Comparison of ENCODE assay signal across 20 cellular contexts in genomic region chr1:18970358-18970757, GRCh38. TPM values are rescaled to one million over a fixed set of nuclear protein-coding genes. Genes with fewer than 3 reads are reported as not detected.
DNase-seq lines count a peak whose midpoint lies in the region; ATAC-seq, FAIRE-seq and TF ChIP-seq lines count a peak whose summit lies in the region.
"Had no signal": no experiment of that assay in that cellular context is flagged by ENCODE, and none has a peak within 500 bp of the region (broad histone marks: within the 10 kb centered on the region; RNA-seq: fewer than 3 reads in every experiment).

No MANE protein-coding gene starts in this region.

- H3K9me3 ChIP-seq in HepG2 (ENCODE audit: low read length) (no peaks in the 10 kb centered on the region), right lobe of liver (no peaks in the 10 kb centered on the region), spleen (no peaks in the 10 kb centered on the region)

- no peak for DNase-seq in HepG2 (ENCODE audit: low spot score)
- no peak for DNase-seq in right lobe of liver
- peak; percentile 37 for DNase-seq in mesenteric fat pad (ENCODE audit: low spot score)
- DNase-seq in spleen = peak; percentile 39
- no peak for DNase-seq in HK-2 (ENCODE audit: unreplicated experiment)
- DNase-seq in Right ventricle myocardium inferior (ENCODE audit: missing footprints) = no peak
- DNase-seq: 8988T; C1 segment of cervical spinal cord; Calu3; CD4-positive, alpha-beta memory T cell; COR-L47; DMS53; DMS79 treated with DMSO at 0.1 percent for 48 hours; GF-D8; H7; HCEC 1CT had no signal

- no peak for TF ChIP-seq CTCF in HepG2 (CRISPR knock-in tag; IDR thresholded peaks at IDR 0.05)
- no peak for TF ChIP-seq CTCF in right lobe of liver (IDR thresholded peaks at IDR 0.05)
- no peak for TF ChIP-seq CTCF in spleen (IDR thresholded peaks at IDR 0.05 in 8 of 11, conservative IDR thresholded peaks at IDR 0.05 in 3 of 11)

- H3K27ac ChIP-seq in HepG2 (ENCODE audit: extremely low read length, insufficient read depth, low read length) = no peak overlapping the region
- H3K27ac ChIP-seq in right lobe of liver = no peak overlapping the region
- no peak overlapping the region for H3K27ac ChIP-seq in spleen
- H3K27ac ChIP-seq: GM23248 had no signal

- no peak for TF ChIP-seq RAD21 in HepG2 (CRISPR knock-in tag; IDR thresholded peaks at IDR 0.05)

- H3K36me3 ChIP-seq in HepG2 (replicated peaks in 1 of 2; ENCODE audit: control insufficient read depth in 1 of 2, insufficient read depth in 2 of 2, low read length in 2 of 2) = no peaks in the 10 kb centered on the region
- no peaks in the 10 kb centered on the region for H3K36me3 ChIP-seq in right lobe of liver
- H3K36me3 ChIP-seq in spleen = no peaks in the 10 kb centered on the region

- no peaks in the 10 kb centered on the region for H4K20me1 ChIP-seq in HepG2 (ENCODE audit: insufficient read depth, low read length)

- POLR2A ChIA-PET in HepG2 (lab: Yijun Ruan, JAX) = no interaction called here

- peaks cover 0 to 25% of the 10 kb centered on the region in 2 experiments; a peak in 4 of 5 replicates for H3K27me3 ChIP-seq in HepG2 (ENCODE audit: control insufficient read depth in 1 of 2, insufficient read depth in 2 of 2, low read length in 2 of 2)
- no peaks in the 10 kb centered on the region for H3K27me3 ChIP-seq in right lobe of liver
- peaks cover 0 to 7% (median 0%) of the 10 kb centered on the region in 7 donors for H3K27me3 ChIP-seq in spleen (replicated peaks in 1 of 7)

- H3K4me3 ChIP-seq in HepG2 (replicated peaks in 1 of 3; ENCODE audit: insufficient read depth in 1 of 3, low read depth in 2 of 3, low read length in 3 of 3) = no peak overlapping the region
- H3K4me3 ChIP-seq in right lobe of liver = no peak overlapping the region
- H3K4me3 ChIP-seq in spleen = no peak overlapping the region
- H3K4me3 ChIP-seq: GM23248 had no signal

- CTCF ChIA-PET in HepG2 (lab: Yijun Ruan, JAX; ENCODE audit: low intra/inter-chr PET ratio, low total read pairs) = no interaction called here

- in situ Hi-C loops in HepG2 (cut with HindIII; ENCODE audit: extremely low pct_ligation_motif_present, low pct_unique_long_range_greater_than_20kb) = no loop called here

- no peak for TF ChIP-seq POLR2A in HepG2 (IDR thresholded peaks at IDR 0.05; ENCODE audit: insufficient read depth in 1 of 2, low read depth in 2 of 2, low read length in 2 of 2)
- TF ChIP-seq POLR2A in right lobe of liver (IDR thresholded peaks at IDR 0.05) = no peak
- TF ChIP-seq POLR2A in spleen (IDR thresholded peaks at IDR 0.05) = no peak

- BruUV-seq in HepG2 (replicated peaks; lab: Mats Ljungman, UMichigan) = no TSS peak

- no peak for ATAC-seq in HepG2
- ATAC-seq in right lobe of liver = no peak
- ATAC-seq in Right ventricle myocardium inferior = no peak

- H3K9ac ChIP-seq in HepG2 (ENCODE audit: insufficient read depth, low read depth, low read length) = no peak overlapping the region
- H3K9ac ChIP-seq: GM23248 had no signal

- H2AFZ ChIP-seq in HepG2 (ENCODE audit: low read length) = no peak overlapping the region
- H2AFZ ChIP-seq: GM23248 had no signal

- no peaks in the 10 kb centered on the region for H3K4me1 ChIP-seq in HepG2 (ENCODE audit: insufficient read depth, low read length)
- H3K4me1 ChIP-seq in right lobe of liver = no peaks in the 10 kb centered on the region
- H3K4me1 ChIP-seq in spleen = peaks cover 0 to 28% (median 16%) of the 10 kb centered on the region in 6 donors

- H3K79me2 ChIP-seq in HepG2 (ENCODE audit: insufficient read depth, low read length) = no peaks in the 10 kb centered on the region

- H3K4me2 ChIP-seq in HepG2 (ENCODE audit: low read depth, low read length) = no peak overlapping the region

- 73% methylated on average over 6 of the region's 7 CpGs for WGBS in HepG2 (ENCODE audit: low lambda C conversion rate)
- WGBS in right lobe of liver (ENCODE audit: insufficient coverage, low coverage, low lambda C conversion rate, missing lambda C conversion rate) = 80% methylated on average over 5 of the region's 7 CpGs
- WGBS in spleen, 5 donors = 91 to 95% (median 92%) methylated on average over 7 of the region's 7 CpGs

- no peak for FAIRE-seq in HepG2 (lab: Jason Lieb, UNC)
- FAIRE-seq: GM12891, GM18507, H1 had no signal

- intact Hi-C loops in HepG2 (cut with micrococcal nuclease; ENCODE audit: unreplicated experiment) (no loop called here), right lobe of liver (cut with DNase I) (no loop called here), spleen (cut with DNase I; ENCODE audit: low total_unique reads) (loop anchor here (5.0 kb wide), 1 partner anchor 58 kb away; no protein-coding TSS in a partner anchor), Right ventricle myocardium inferior (cut with DNase I) (no loop called here)

- TF ChIP-seq EP300 in HepG2 (IDR thresholded peaks at IDR 0.05; ENCODE audit: low read depth in 2 of 2, low read length in 2 of 2) (no peak), HepG2 (CRISPR knock-in tag; IDR thresholded peaks at IDR 0.05; ENCODE audit: borderline replicate concordance) (no peak)

TF ChIP-seq in HepG2, 621 proteins besides CTCF, POLR2A, EP300 and RAD21:
- TF ChIP-seq RFX1 (IDR thresholded peaks at IDR 0.05) = no peak
- no peak for TF ChIP-seq NR2F2 (IDR thresholded peaks at IDR 0.05; ENCODE audit: borderline replicate concordance, low read depth)
- TF ChIP-seq ZNF629 (CRISPR knock-in tag; conservative IDR thresholded peaks at IDR 0.05) = peak; percentile 73

RNA-seq across cellular contexts. Expression of gene IFFO2, which starts 13.9 kb away (rescaled TPM):
- total RNA-seq in HepG2 (2016; rRNA removed; fragmentation: Illumina TruSeq; extraction: Trizol) (16.3 and 16.7 TPM in 2 replicates), right lobe of liver (10 to 100 TPM in 2 of 6 experiments, 1 to 10 TPM in 4; 2.9 to 12.7 (median 7.2) TPM), mesenteric fat pad (10.1 TPM), spleen (10 to 100 TPM; 13.6 to 19.7 (median 16.4) TPM), Right ventricle myocardium inferior (5.2 TPM)
- 1.4 and 1.9 TPM in 2 replicates for total RNA-seq in HepG2 (2016; cell fraction: cytosol; rRNA removed; fragmentation: Illumina TruSeq; extraction: Trizol; ENCODE audit: low read depth)
- total RNA-seq in HepG2 (2016; cell fraction: insoluble cytoplasmic fraction; rRNA removed; fragmentation: Illumina TruSeq; extraction: Trizol) = 12.2 and 17.7 TPM in 2 replicates
- total RNA-seq in HepG2 (2016; cell fraction: membrane; rRNA removed; fragmentation: Illumina TruSeq; extraction: Trizol) = 3.8 and 4.9 TPM in 2 replicates
- 10.0 and 11.1 TPM in 2 replicates for total RNA-seq in HepG2 (2016; cell fraction: nucleus; rRNA removed; fragmentation: Illumina TruSeq; extraction: Trizol)
- polyA plus RNA-seq in HepG2 (2011; rRNA removed) (6.9 and 7.3 TPM in 2 replicates), spleen (1 to 10 TPM; 2.7 to 6.2 (median 2.9) TPM)
- 8.4 and 12.3 TPM in 2 replicates for polyA plus RNA-seq in HepG2 (2011; cell fraction: cytosol; rRNA removed)
- 21.1 and 21.8 TPM in 2 replicates for polyA plus RNA-seq in HepG2 (2011; cell fraction: nucleus; rRNA removed)
- polyA plus RNA-seq in HepG2 (2012) = 5.7 and 8.6 TPM in 2 replicates
- 0.47 and 1.00 TPM in 2 replicates for polyA plus RNA-seq in HepG2 (2016; cell fraction: cytosol; fragmentation: Illumina TruSeq; extraction: Trizol; ENCODE audit: low read depth)
- 9.4 and 11.8 TPM in 2 replicates for polyA plus RNA-seq in HepG2 (2016; cell fraction: insoluble cytoplasmic fraction; fragmentation: Illumina TruSeq; extraction: Trizol; ENCODE audit: low read depth)
- polyA plus RNA-seq in HepG2 (2016; cell fraction: membrane; fragmentation: Illumina TruSeq; extraction: Trizol; ENCODE audit: low read depth) = 1.5 and 1.6 TPM in 2 replicates
- 13.9 and 14.1 TPM in 2 replicates for polyA plus RNA-seq in HepG2 (2016; cell fraction: nucleus; fragmentation: Illumina TruSeq; extraction: Trizol; ENCODE audit: insufficient read depth, low read depth)
- polyA minus RNA-seq in HepG2 (2011; rRNA and poly(A)+ RNA removed; ENCODE audit: low replicate concordance) = 2.4 and 21.3 TPM in 2 replicates
- 10.2 and 10.5 TPM in 2 replicates for polyA minus RNA-seq in HepG2 (2011; cell fraction: cytosol; rRNA and poly(A)+ RNA removed)
- polyA minus RNA-seq in HepG2 (2011; cell fraction: nucleus; rRNA and poly(A)+ RNA removed) = 4.0 and 6.3 TPM in 2 replicates

Comparison
In these comparisons a context has a peak if more than half of its experiments do, and no peak if none do; other contexts are left out.
1. DNase-seq: peak in mesenteric fat pad (single experiment) and spleen (single experiment); none in HepG2 (single experiment), right lobe of liver (0 of 3), HK-2 (single experiment) and Right ventricle myocardium inferior (single experiment).